ENCODE assay signal across 18 cellular contexts in the genomic region with DNA sequence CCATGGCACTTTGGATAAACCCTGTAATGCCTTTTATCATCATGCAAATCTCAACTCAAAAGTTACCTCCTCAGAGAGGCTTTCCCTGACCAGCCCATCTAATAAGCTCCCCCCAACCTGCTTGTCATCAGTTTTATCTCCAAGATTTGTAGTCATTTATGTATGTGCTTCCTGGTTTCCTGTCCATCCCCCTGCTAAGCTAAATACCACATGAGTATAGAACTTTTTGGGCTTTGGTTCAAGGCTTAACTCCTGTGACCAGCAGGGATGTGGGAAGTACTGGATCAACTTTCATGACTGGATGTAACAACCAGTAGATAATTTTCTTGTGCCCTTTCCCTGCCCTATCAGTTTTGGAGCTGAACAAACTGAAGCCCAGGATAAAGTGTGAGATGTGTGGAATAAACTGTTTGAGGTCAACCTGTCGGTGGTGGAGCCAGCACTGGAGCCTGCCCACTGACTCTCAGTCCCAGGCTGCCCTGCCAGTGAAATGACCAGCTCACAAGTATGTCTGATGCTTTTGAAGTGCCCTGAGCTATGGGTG.
DNase-seq lines count a peak whose midpoint lies in the region; ATAC-seq, FAIRE-seq and TF ChIP-seq lines count a peak whose summit lies in the region.
"Had no signal": no experiment of that assay in that cellular context is flagged by ENCODE, and none has a peak within 500 bp of the region (broad histone marks: within the 10 kb centered on the region; RNA-seq: fewer than 3 reads in every experiment).

No MANE protein-coding gene starts in this region.

- H3K4me3 ChIP-seq in liver (ENCODE audit: low read depth in 1 of 3, low read length in 3 of 3), result no peak overlapping the region
- H3K4me3 ChIP-seq in HepG2 (replicated peaks in 1 of 3; ENCODE audit: insufficient read depth in 1 of 3, low read depth in 2 of 3, low read length in 3 of 3), result no peak overlapping the region
- no peak overlapping the region for H3K4me3 ChIP-seq in H1 (ENCODE audit: extremely low read depth in 1 of 4, insufficient read depth in 2 of 4, low read depth in 3 of 4, low read length in 4 of 4)
- no peak overlapping the region for H3K4me3 ChIP-seq in mesenchymal stem cell (ENCODE audit: insufficient read depth in 1 of 2, low read depth in 1 of 2, low read length in 2 of 2)
- no peak overlapping the region for H3K4me3 ChIP-seq in osteoblast (ENCODE audit: insufficient read depth, low read length)
- H3K4me3 ChIP-seq in uterus, result no peak overlapping the region

- TF ChIP-seq POLR2A in HepG2 (IDR thresholded peaks at IDR 0.05; ENCODE audit: insufficient read depth in 1 of 2, low read depth in 2 of 2, low read length in 2 of 2) (no peak), H1 (IDR thresholded peaks at IDR 0.05; ENCODE audit: control extremely low read depth in 1 of 2, low read depth in 2 of 2, low read length in 2 of 2) (no peak), uterus (IDR thresholded peaks at IDR 0.05) (no peak)

- H2BK20ac ChIP-seq in H1 (ENCODE audit: low read length), result peak overlapping the region; percentile 56; the same call in 1 of the 2 replicates

- no peak overlapping the region for H3K23ac ChIP-seq in H1 (ENCODE audit: insufficient read length)
- no peak overlapping the region for H3K23ac ChIP-seq in mesenchymal stem cell (ENCODE audit: low read length in 2 of 2)

- H2AK5ac ChIP-seq in H1 (ENCODE audit: low read depth, low read length) (no peak overlapping the region; the same call in 1 of the 2 replicates), mesenchymal stem cell (ENCODE audit: low read length, severe bottlenecking) (no peak overlapping the region)

- H3K4me2 ChIP-seq in HepG2 (ENCODE audit: low read depth, low read length) (no peak overlapping the region), H1 (ENCODE audit: insufficient read depth in 1 of 2, low read depth in 2 of 2, low read length in 2 of 2) (no peak overlapping the region), mesenchymal stem cell (ENCODE audit: low read length, poor library complexity, severe bottlenecking) (no peak overlapping the region), osteoblast (ENCODE audit: insufficient read depth, low read length) (no peak overlapping the region)

- no peak overlapping the region for H2BK120ac ChIP-seq in H1 (replicated peaks; ENCODE audit: low read depth, low read length)
- no peak overlapping the region for H2BK120ac ChIP-seq in mesenchymal stem cell (ENCODE audit: low read depth, low read length)

- H4K20me1 ChIP-seq in HepG2 (ENCODE audit: insufficient read depth, low read length) (no peaks in the 10 kb centered on the region), H1 (replicated peaks in 1 of 2; ENCODE audit: control insufficient read depth in 1 of 2, insufficient read depth in 2 of 2, low read length in 2 of 2) (no peaks in the 10 kb centered on the region), osteoblast (ENCODE audit: insufficient read depth, low read length) (no peaks in the 10 kb centered on the region)

- FAIRE-seq in HepG2 (lab: Jason Lieb, UNC) (no peak), H1 (lab: Jason Lieb, UNC) (no peak)
- FAIRE-seq: D721Med, GM12892, GM19239 had no signal

- POLR2A ChIA-PET in HepG2 (lab: Yijun Ruan, JAX) (no interaction called here), H1 (lab: Charles Lee; ENCODE audit: partially characterized antibody) (interaction anchor here (0.7 to 3.0 kb wide), 3 partner anchors 49 to 99 kb away, joined by 3 to 8 read pairs (median 3); no protein-coding TSS in a partner anchor)

- H3K27ac ChIP-seq in liver (ENCODE audit: low read depth in 1 of 2, low read length in 2 of 2), result no peak overlapping the region
- H3K27ac ChIP-seq in HepG2 (ENCODE audit: extremely low read length, insufficient read depth, low read length), result no peak overlapping the region
- no peak overlapping the region for H3K27ac ChIP-seq in H1 (ENCODE audit: low read depth, low read length)
- H3K27ac ChIP-seq in mesenchymal stem cell (ENCODE audit: low read length, poor library complexity, severe bottlenecking), result no peak overlapping the region
- no peak overlapping the region for H3K27ac ChIP-seq in osteoblast (ENCODE audit: low read depth, low read length)
- no peak overlapping the region for H3K27ac ChIP-seq in uterus
- H3K27ac ChIP-seq: 22Rv1 had no signal

- peak overlapping the region; percentile 87 for H4K91ac ChIP-seq in H1 (replicated peaks; ENCODE audit: insufficient read length, low read length)
- H4K91ac ChIP-seq in mesenchymal stem cell (ENCODE audit: low read length), result no peak overlapping the region

- CTCF ChIA-PET in HepG2 (lab: Yijun Ruan, JAX; ENCODE audit: low intra/inter-chr PET ratio, low total read pairs), result no interaction called here
- CTCF ChIA-PET in H1 (lab: Charles Lee; ENCODE audit: partially characterized antibody), result interaction anchor here (0.7 to 4.8 kb wide), 17 partner anchors 11 to 138 kb away, joined by 3 to 31 read pairs (median 4); no protein-coding TSS in a partner anchor

- H3K4me1 ChIP-seq in liver (ENCODE audit: control insufficient read depth in 4 of 4, insufficient read depth in 4 of 4, low read length in 3 of 4) (peaks cover 17 to 46% (median 30%) of the 10 kb centered on the region in 4 donors), HepG2 (ENCODE audit: insufficient read depth, low read length) (peaks cover 29% of the 10 kb centered on the region), H1 (replicated peaks in 1 of 4; ENCODE audit: control insufficient read depth in 3 of 4, insufficient read depth in 4 of 4, low read length in 3 of 4) (no peaks in the 10 kb centered on the region; a peak in 1 of 7 replicates), mesenchymal stem cell (ENCODE audit: control insufficient read depth, insufficient read depth, low read depth, low read length) (no peaks in the 10 kb centered on the region), osteoblast (ENCODE audit: insufficient read depth, low read length) (peaks cover 3% of the 10 kb centered on the region), uterus (no peaks in the 10 kb centered on the region)

- intact Hi-C loops in HepG2 (cut with micrococcal nuclease; ENCODE audit: unreplicated experiment) (no loop called here), uterus (cut with DNase I; ENCODE audit: low total_unique reads) (no loop called here)

- no TSS peak for BruUV-seq in HepG2 (replicated peaks; lab: Mats Ljungman, UMichigan)

- H3K27me3 ChIP-seq in liver (ENCODE audit: control insufficient read depth in 4 of 4, insufficient read depth in 4 of 4, low read length in 3 of 4), result no peaks in the 10 kb centered on the region
- H3K27me3 ChIP-seq in HepG2 (ENCODE audit: control insufficient read depth in 1 of 2, insufficient read depth in 2 of 2, low read length in 2 of 2), result no peaks in the 10 kb centered on the region
- H3K27me3 ChIP-seq in H1 (replicated peaks in 1 of 4; ENCODE audit: control insufficient read depth in 3 of 4, extremely low read depth in 1 of 4, insufficient read depth in 3 of 4, low read length in 3 of 4), result no peaks in the 10 kb centered on the region
- peaks cover 24 to 34% of the 10 kb centered on the region in 2 experiments for H3K27me3 ChIP-seq in mesenchymal stem cell (ENCODE audit: control insufficient read depth in 1 of 2, insufficient read depth in 1 of 2, low read length in 2 of 2)
- H3K27me3 ChIP-seq in osteoblast (ENCODE audit: insufficient read depth, low read length), result peaks cover 5% of the 10 kb centered on the region
- no peaks in the 10 kb centered on the region for H3K27me3 ChIP-seq in uterus

- no peaks in the 10 kb centered on the region for H3K36me3 ChIP-seq in liver (ENCODE audit: control insufficient read depth in 4 of 4, insufficient read depth in 3 of 4, low read depth in 1 of 4, low read length in 3 of 4)
- no peaks in the 10 kb centered on the region for H3K36me3 ChIP-seq in HepG2 (replicated peaks in 1 of 2; ENCODE audit: control insufficient read depth in 1 of 2, insufficient read depth in 2 of 2, low read length in 2 of 2)
- no peaks in the 10 kb centered on the region for H3K36me3 ChIP-seq in H1 (ENCODE audit: control insufficient read depth in 2 of 4, insufficient read depth in 4 of 4, low read length in 3 of 4)
- H3K36me3 ChIP-seq in mesenchymal stem cell (ENCODE audit: control insufficient read depth in 1 of 2, insufficient read depth in 2 of 2, low read depth in 1 of 2, low read length in 2 of 2), result no peaks in the 10 kb centered on the region
- no peaks in the 10 kb centered on the region for H3K36me3 ChIP-seq in osteoblast (ENCODE audit: insufficient read depth, low read length)
- H3K36me3 ChIP-seq in uterus, result no peaks in the 10 kb centered on the region

- H3K56ac ChIP-seq in H1 (replicated peaks; ENCODE audit: insufficient read length, low read depth, low read length), result no peak overlapping the region

- H4K5ac ChIP-seq in H1 (ENCODE audit: insufficient read length, low read depth, low read length), result no peak overlapping the region

- H2AFZ ChIP-seq in HepG2 (ENCODE audit: low read length) (no peak overlapping the region), H1 (ENCODE audit: low read length) (no peak overlapping the region), mesenchymal stem cell (ENCODE audit: low read depth, low read length) (no peak overlapping the region), osteoblast (ENCODE audit: low read length) (no peak overlapping the region)

- H3K79me1 ChIP-seq in H1 (ENCODE audit: low read depth, low read length) (no peaks in the 10 kb centered on the region), mesenchymal stem cell (replicated peaks; ENCODE audit: low read length, poor library complexity, severe bottlenecking) (no peaks in the 10 kb centered on the region)

- ATAC-seq in HepG2 (no peak), GM19452 (IDR thresholded peaks at IDR 0.05; ENCODE audit: unreplicated experiment) (no peak)
- ATAC-seq: CD8-positive, alpha-beta T cell had no signal

- TF ChIP-seq EP300 in HepG2 (IDR thresholded peaks at IDR 0.05; ENCODE audit: low read depth in 2 of 2, low read length in 2 of 2) (no peak), HepG2 (CRISPR knock-in tag; IDR thresholded peaks at IDR 0.05; ENCODE audit: borderline replicate concordance) (no peak), H1 (IDR thresholded peaks at IDR 0.05; ENCODE audit: borderline replicate concordance in 1 of 2, low read depth in 2 of 2, low read length in 2 of 2) (no peak)

- H4K8ac ChIP-seq in H1 (ENCODE audit: extremely low read depth, insufficient read depth, low read length) (no peak overlapping the region), mesenchymal stem cell (ENCODE audit: low read length) (no peak overlapping the region)

- H3K14ac ChIP-seq in H1 (ENCODE audit: insufficient read length), result no peak overlapping the region
- H3K14ac ChIP-seq in mesenchymal stem cell (ENCODE audit: low read length in 2 of 2), result peak overlapping the region in 1 of 2 experiments; percentile 64

- H3K9ac ChIP-seq in liver (ENCODE audit: low read depth in 1 of 2, low read length in 2 of 2), result no peak overlapping the region
- H3K9ac ChIP-seq in HepG2 (ENCODE audit: insufficient read depth, low read depth, low read length), result no peak overlapping the region
- no peak overlapping the region for H3K9ac ChIP-seq in H1 (replicated peaks in 1 of 4; ENCODE audit: extremely low read depth in 1 of 4, low read depth in 3 of 4, low read length in 3 of 4)
- no peak overlapping the region for H3K9ac ChIP-seq in mesenchymal stem cell (ENCODE audit: low read length)

- H3K79me2 ChIP-seq in HepG2 (ENCODE audit: insufficient read depth, low read length), result no peaks in the 10 kb centered on the region
- H3K79me2 ChIP-seq in H1 (ENCODE audit: control insufficient read depth in 1 of 2, insufficient read depth in 2 of 2, low read length in 2 of 2), result no peaks in the 10 kb centered on the region
- no peaks in the 10 kb centered on the region for H3K79me2 ChIP-seq in osteoblast (ENCODE audit: insufficient read depth, low read length)

- no peak overlapping the region for H3K4ac ChIP-seq in H1 (replicated peaks; ENCODE audit: insufficient read length, low read depth, low read length)
- H3K4ac ChIP-seq in mesenchymal stem cell (ENCODE audit: low read depth in 1 of 2, low read length in 2 of 2), result peak overlapping the region in 1 of 2 experiments; percentile 12

- no peak overlapping the region for H2BK12ac ChIP-seq in H1 (ENCODE audit: low read depth, low read length)
- H2BK12ac ChIP-seq in mesenchymal stem cell (ENCODE audit: low read length in 2 of 2), result no peak overlapping the region

- DNase-seq in HepG2 (ENCODE audit: low spot score) (no peak), H1 (ENCODE audit: low read depth in 1 of 2, low spot score in 2 of 2) (no peak), mesenchymal stem cell (peak; percentile 16), osteoblast (ENCODE audit: insufficient read length, low spot score, missing footprints) (peak; percentile 85), HuH-7 (ENCODE audit: low spot score) (no peak), uterus (no peak)
- DNase-seq: CD8-positive, alpha-beta T cell; COR-L47; DMS153; DMS79 treated with DMSO at 0.1 percent for 48 hours; GDM1; H7 had no signal

- H3K9me3 ChIP-seq in liver (ENCODE audit: control insufficient read depth in 4 of 4, low read length in 3 of 4) (no peaks in the 10 kb centered on the region), HepG2 (ENCODE audit: low read length) (no peaks in the 10 kb centered on the region), H1 (ENCODE audit: insufficient read depth in 2 of 2, low read depth in 1 of 2, low read length in 1 of 2) (no peaks in the 10 kb centered on the region; a peak in 1 of 4 replicates), mesenchymal stem cell (ENCODE audit: control insufficient read depth, low read length) (peaks cover 17% of the 10 kb centered on the region), osteoblast (ENCODE audit: low read depth, low read length) (no peaks in the 10 kb centered on the region), uterus (no peaks in the 10 kb centered on the region)

- in situ Hi-C loops in HepG2 (cut with HindIII; ENCODE audit: extremely low pct_ligation_motif_present, low pct_unique_long_range_greater_than_20kb), result no loop called here

- TF ChIP-seq RAD21 in liver (IDR thresholded peaks at IDR 0.05) (peak in 1 of 2 donors; percentile 17), HepG2 (CRISPR knock-in tag; IDR thresholded peaks at IDR 0.05) (no peak), H1 (IDR thresholded peaks at IDR 0.05 in 1 of 2, conservative IDR thresholded peaks at IDR 0.05 in 1 of 2; ENCODE audit: low read depth in 2 of 2, low read length in 2 of 2) (no peak)

- no peaks in the 10 kb centered on the region for H3K23me2 ChIP-seq in H1 (ENCODE audit: low read depth, low read length)

- H2BK5ac ChIP-seq in H1 (ENCODE audit: low read depth, low read length) (no peak overlapping the region), mesenchymal stem cell (ENCODE audit: low read depth, low read length, poor library complexity, severe bottlenecking) (no peak overlapping the region)

- 33% methylated on average over 1 of the region's 1 CpG for WGBS in liver
- WGBS in HepG2 (ENCODE audit: low lambda C conversion rate), result 0% methylated on average over 1 of the region's 1 CpG
- WGBS in H1 (ENCODE audit: extremely low coverage in 1 of 2, insufficient coverage in 1 of 2, insufficient read length in 1 of 2, insufficient replicate concordance in 2 of 2, low coverage in 1 of 2, low lambda C conversion rate in 2 of 2, missing lambda C conversion rate in 1 of 2), 2 experiments, result 93% methylated on average over 1 of the region's 1 CpG; no CpG with 5 or more reads in 1 of the 2 experiments
- 76% methylated on average over 1 of the region's 1 CpG for WGBS in mesenchymal stem cell

- peak overlapping the region; percentile 20; the same call in 1 of the 2 replicates for H2BK15ac ChIP-seq in H1 (ENCODE audit: low read length)
- no peak overlapping the region for H2BK15ac ChIP-seq in mesenchymal stem cell (ENCODE audit: low read depth, poor library complexity, severe bottlenecking)

- H3K18ac ChIP-seq in H1 (ENCODE audit: extremely low read depth, low read length) (peak overlapping the region; percentile 13; the same call in 1 of the 2 replicates), mesenchymal stem cell (ENCODE audit: low read depth in 1 of 2, low read length in 2 of 2) (no peak overlapping the region)

- no peak for TF ChIP-seq CTCF in liver (IDR thresholded peaks at IDR 0.05; ENCODE audit: low read depth, low read length, missing input control)
- no peak for TF ChIP-seq CTCF in HepG2 (CRISPR knock-in tag; IDR thresholded peaks at IDR 0.05)
- no peak for TF ChIP-seq CTCF in H1 (IDR thresholded peaks at IDR 0.05; ENCODE audit: control extremely low read depth in 1 of 3, insufficient read depth in 1 of 3, low read depth in 1 of 3, low read length in 3 of 3)
- no peak for TF ChIP-seq CTCF in osteoblast (IDR thresholded peaks at IDR 0.05; ENCODE audit: extremely low read depth, low read depth, low read length)
- TF ChIP-seq CTCF in uterus (IDR thresholded peaks at IDR 0.05), result no peak

Comparison
In these comparisons a context has a peak if more than half of its experiments do, and no peak if none do; other contexts are left out.
1. DNase-seq: peak in mesenchymal stem cell (single experiment) and osteoblast (single experiment); none in HepG2 (single experiment), H1 (0 of 2), HuH-7 (single experiment) and uterus (0 of 2).